16 cellular contexts compared by ENCODE assay signal in the genomic region with DNA sequence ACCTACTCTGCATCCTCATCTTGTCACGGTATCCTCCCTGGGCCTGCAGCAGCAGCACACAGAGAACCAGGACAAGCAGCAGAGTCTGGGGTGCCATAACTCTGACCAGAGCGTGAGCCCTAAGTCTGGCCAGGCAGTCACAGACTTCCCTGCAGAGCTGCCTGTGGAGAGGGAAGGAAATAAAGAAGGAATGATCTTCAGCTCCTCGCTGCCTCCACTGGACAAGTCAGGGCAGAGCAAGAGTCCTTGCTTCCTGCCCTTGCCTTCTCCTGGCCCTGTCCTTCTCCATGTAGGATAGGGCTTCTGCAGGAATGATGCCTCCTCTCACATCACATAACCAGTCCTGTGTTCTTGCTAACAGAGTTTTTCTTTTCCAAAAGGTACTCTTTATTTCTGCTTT. TPM values are rescaled to one million over a fixed set of nuclear protein-coding genes. Genes with fewer than 3 reads are reported as not detected.
A peak's percentile ranks its signal among the peaks of the same experiment; 100 is the strongest.
DNase-seq lines count a peak whose midpoint lies in the region; ATAC-seq and TF ChIP-seq lines count a peak whose summit lies in the region.
"Had no signal": no experiment of that assay in that cellular context is flagged by ENCODE, and none has a peak within 500 bp of the region (broad histone marks: within the 10 kb centered on the region; RNA-seq: fewer than 3 reads in every experiment).

No MANE protein-coding gene starts in this region.

- H3K9me3 ChIP-seq in breast epithelium (peaks cover under 1 to 3% of the 10 kb centered on the region in 2 donors), hepatocyte (ENCODE audit: low read depth) (no peaks in the 10 kb centered on the region), upper lobe of right lung (no peaks in the 10 kb centered on the region), gastrocnemius medialis (no peaks in the 10 kb centered on the region)

- in situ Hi-C loops in gastrocnemius medialis (cut with MboI; ENCODE audit: low sequenced_read_pairs in 4 of 4) = no loop called here

- H3K27me3 Mint-ChIP-seq in MCF 10A (ENCODE audit: insufficient read depth, unreplicated experiment) = peaks cover 51% of the 10 kb centered on the region

- TF ChIP-seq POLR2A in breast epithelium (IDR thresholded peaks at IDR 0.05) = no peak
- no peak for TF ChIP-seq POLR2A in gastrocnemius medialis (IDR thresholded peaks at IDR 0.05)

- H3K36me3 ChIP-seq in breast epithelium (no peaks in the 10 kb centered on the region), hepatocyte (replicated peaks; ENCODE audit: insufficient read depth, low read depth) (no peaks in the 10 kb centered on the region), upper lobe of right lung (no peaks in the 10 kb centered on the region), gastrocnemius medialis (no peaks in the 10 kb centered on the region)
- H3K36me3 ChIP-seq: stomach had no signal

- H3K27ac Mint-ChIP-seq in MCF 10A (ENCODE audit: low read depth, unreplicated experiment) = no peak overlapping the region

- ATAC-seq in upper lobe of right lung = peak; percentile 69
- ATAC-seq in gastrocnemius medialis = no peak
- ATAC-seq in HG03097 (IDR thresholded peaks at IDR 0.05; ENCODE audit: low FRiP score, unreplicated experiment) = no peak

- H3K27ac ChIP-seq in breast epithelium = no peak overlapping the region
- no peak overlapping the region for H3K27ac ChIP-seq in hepatocyte
- no peak overlapping the region for H3K27ac ChIP-seq in upper lobe of right lung
- no peak overlapping the region for H3K27ac ChIP-seq in gastrocnemius medialis
- H3K27ac ChIP-seq: parathyroid adenoma, stomach had no signal

- no peaks in the 10 kb centered on the region for H3K9me3 Mint-ChIP-seq in MCF 10A (ENCODE audit: unreplicated experiment)

- 68% methylated on average over 3 of the region's 3 CpGs for WGBS in hepatocyte (ENCODE audit: low lambda C conversion rate, missing lambda C conversion rate)

- H3K4me3 Mint-ChIP-seq in MCF 10A (ENCODE audit: unreplicated experiment) = no peak overlapping the region

- no peak overlapping the region for H2AFZ ChIP-seq in hepatocyte
- H2AFZ ChIP-seq: parathyroid adenoma had no signal

- H3K4me3 ChIP-seq in breast epithelium = no peak overlapping the region
- H3K4me3 ChIP-seq in hepatocyte = no peak overlapping the region
- no peak overlapping the region for H3K4me3 ChIP-seq in upper lobe of right lung
- H3K4me3 ChIP-seq in gastrocnemius medialis = no peak overlapping the region
- H3K4me3 ChIP-seq: stomach had no signal

- H4K20me1 ChIP-seq in hepatocyte (ENCODE audit: insufficient read depth, poor library complexity, severe bottlenecking) = no peaks in the 10 kb centered on the region

- H3K36me3 Mint-ChIP-seq in MCF 10A (ENCODE audit: insufficient read depth, unreplicated experiment) = no peaks in the 10 kb centered on the region

- BruUV-seq in MCF 10A (replicated peaks; lab: Mats Ljungman, UMichigan) = no TSS peak

- DNase-seq in MCF 10A (ENCODE audit: unreplicated experiment) (peak; percentile 14), breast epithelium (ENCODE audit: low spot score in 2 of 2) (no peak), RKO (ENCODE audit: low spot score) (peak; percentile 24), hepatocyte (ENCODE audit: low spot score) (peak; percentile 10), upper lobe of right lung (no peak), gastrocnemius medialis (no peak), OCI-M2 (lab: John Stamatoyannopoulos, UW; ENCODE audit: unreplicated experiment) (no peak)
- DNase-seq: activated T-cell treated with anti-CD3 and anti-CD28 coated beads, Interleukin-2, amount 50 U/mL, for 1 hour; erythroblast; NCI-H1694; stimulated activated CD4-positive, alpha-beta T cell treated with anti-CD3 and anti-CD28 coated beads, Interleukin-4, amount 100 ng/mL, for 24 hours; stomach had no signal

- H3K4me1 ChIP-seq in breast epithelium (no peaks in the 10 kb centered on the region), hepatocyte (ENCODE audit: insufficient read depth) (no peaks in the 10 kb centered on the region), upper lobe of right lung (no peaks in the 10 kb centered on the region), gastrocnemius medialis (no peaks in the 10 kb centered on the region)
- H3K4me1 ChIP-seq: parathyroid adenoma, stomach had no signal

- intact Hi-C loops in MCF 10A (cut with micrococcal nuclease) (no loop called here), breast epithelium (cut with DNase I; ENCODE audit: low total_unique reads) (no loop called here), upper lobe of right lung (cut with DNase I) (no loop called here), gastrocnemius medialis (cut with DNase I; ENCODE audit: low total_unique reads) (no loop called here)

- CTCF ChIA-PET in MCF 10A (lab: Yijun Ruan, JAX) = interaction anchor here (0.6 kb wide), 1 partner anchor 85 kb away, joined by 3 read pairs; no protein-coding TSS in a partner anchor

- no peaks in the 10 kb centered on the region for H3K4me1 Mint-ChIP-seq in MCF 10A (ENCODE audit: insufficient read depth, unreplicated experiment)

- TF ChIP-seq CTCF in MCF 10A (IDR thresholded peaks at IDR 0.05; ENCODE audit: unreplicated experiment) (no peak), breast epithelium (IDR thresholded peaks at IDR 0.05) (no peak), hepatocyte (IDR thresholded peaks at IDR 0.05; ENCODE audit: poor library complexity) (no peak), upper lobe of right lung (IDR thresholded peaks at IDR 0.05) (peak; percentile 12), gastrocnemius medialis (IDR thresholded peaks at IDR 0.05 in 4 of 5, conservative IDR thresholded peaks at IDR 0.05 in 1 of 5) (no peak)

- no peaks in the 10 kb centered on the region for H3K79me2 ChIP-seq in hepatocyte
- H3K79me2 ChIP-seq: parathyroid adenoma had no signal

- no peak overlapping the region for H3K4me2 ChIP-seq in hepatocyte

- H3K9me2 ChIP-seq in hepatocyte (replicated peaks; ENCODE audit: insufficient read depth) = no peaks in the 10 kb centered on the region

- H3K27me3 ChIP-seq in breast epithelium (no peaks in the 10 kb centered on the region), hepatocyte (no peaks in the 10 kb centered on the region), upper lobe of right lung (no peaks in the 10 kb centered on the region), gastrocnemius medialis (no peaks in the 10 kb centered on the region)
- H3K27me3 ChIP-seq: stomach had no signal

- POLR2A ChIA-PET in MCF 10A (lab: Yijun Ruan, JAX) = interaction anchor here (0.5 to 0.6 kb wide), 2 partner anchors 16 to 59 kb away, joined by 3 read pairs; a partner anchor contains a TSS

RNA-seq across cellular contexts. Expression of a gene that starts 15.9 kb away (rescaled TPM):
- total RNA-seq in MCF 10A (2022) (not detected in 2 replicates), breast epithelium (not detected), hepatocyte (not detected in 2 replicates), upper lobe of right lung (not detected), gastrocnemius medialis (not detected)
- polyA plus RNA-seq in hepatocyte = not detected in 2 replicates
- total RNA-seq: lower leg skin, stomach had no signal
- polyA plus RNA-seq: BJ, stomach had no signal

RNA-seq across cellular contexts. Expression of a gene that starts 15.9 kb away (rescaled TPM):
- total RNA-seq in MCF 10A (2022) (not detected in 2 replicates), breast epithelium (not detected), hepatocyte (not detected in 2 replicates), upper lobe of right lung (not detected), gastrocnemius medialis (not detected)
- polyA plus RNA-seq in hepatocyte = 0.29 TPM in 1 of 2 replicates, not detected in the other
- total RNA-seq: lower leg skin, stomach had no signal
- polyA plus RNA-seq: BJ, stomach had no signal

RNA-seq across cellular contexts. Expression of a gene that starts 18.9 kb away (rescaled TPM):
- total RNA-seq in MCF 10A (2022) = not detected in 2 replicates
- total RNA-seq in breast epithelium = not detected
- 2.6 TPM in 1 of 2 replicates, not detected in the other for total RNA-seq in hepatocyte
- 0.62 and 1.9 TPM in 2 replicates for polyA plus RNA-seq in hepatocyte
- total RNA-seq in upper lobe of right lung = not detected
- not detected for total RNA-seq in gastrocnemius medialis
- polyA plus RNA-seq: BJ had no signal

RNA-seq across cellular contexts. Expression of a gene that starts 36.3 kb away (rescaled TPM):
- total RNA-seq in MCF 10A (2022) = not detected in 2 replicates
- not detected for total RNA-seq in breast epithelium
- total RNA-seq in hepatocyte = not detected in 2 replicates
- polyA plus RNA-seq in hepatocyte = not detected in 2 replicates
- total RNA-seq in upper lobe of right lung = not detected
- total RNA-seq in gastrocnemius medialis = not detected
- total RNA-seq: lower leg skin, stomach had no signal
- polyA plus RNA-seq: BJ, stomach had no signal

RNA-seq across cellular contexts. Expression of a gene that starts 54.8 kb away (rescaled TPM):
- total RNA-seq in MCF 10A (2022) (not detected in 2 replicates), breast epithelium (not detected), hepatocyte (not detected in 2 replicates), upper lobe of right lung (not detected), gastrocnemius medialis (not detected)
- not detected in 2 replicates for polyA plus RNA-seq in hepatocyte
- total RNA-seq: lower leg skin, stomach had no signal
- polyA plus RNA-seq: BJ, stomach had no signal

Comparison
In these comparisons a context has a peak if more than half of its experiments do, and no peak if none do; other contexts are left out.
1. DNase-seq: peak in MCF 10A (single experiment), RKO (single experiment) and hepatocyte (single experiment); none in breast epithelium (0 of 2), upper lobe of right lung (single experiment), gastrocnemius medialis (0 of 2) and OCI-M2 (single experiment).